In the genomic region with DNA sequence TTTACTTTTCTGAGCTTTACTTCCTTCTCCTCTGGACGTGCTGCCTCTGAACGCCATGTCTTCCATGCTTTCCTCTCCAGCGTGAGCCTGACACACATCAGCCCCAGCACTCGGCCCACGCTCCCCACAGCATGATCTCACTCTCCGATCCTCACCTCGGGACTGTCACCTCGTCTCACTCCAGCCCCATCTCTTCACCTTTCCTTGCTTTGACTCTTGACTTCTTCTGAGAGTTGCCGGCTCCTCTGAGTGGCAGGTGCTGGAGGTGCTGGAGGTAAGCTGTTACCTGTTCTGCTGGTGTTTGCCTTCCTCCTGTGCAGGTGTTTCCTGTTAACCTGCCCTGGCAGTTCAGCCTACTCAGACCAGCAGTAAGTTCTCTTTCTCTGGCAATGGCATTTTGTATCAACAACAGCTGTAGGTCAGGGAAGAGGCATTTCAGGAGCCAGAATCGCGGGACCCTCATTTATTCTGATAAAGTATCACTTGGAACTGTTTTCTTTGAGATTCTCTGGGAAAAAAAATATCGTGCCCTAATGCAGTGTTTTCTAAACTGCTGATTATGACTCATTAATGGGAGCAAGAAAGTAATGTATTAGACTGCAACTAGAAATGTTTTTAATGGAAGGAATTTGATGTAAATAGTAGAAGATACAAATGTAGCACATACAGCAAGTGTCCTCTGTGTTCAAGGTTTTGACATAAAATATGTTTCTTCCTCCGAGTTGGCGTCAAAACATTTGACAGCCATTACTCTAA, we compare ENCODE assay signal across 8 cellular contexts.
DNase-seq lines count a peak whose midpoint lies in the region; ATAC-seq and TF ChIP-seq lines count a peak whose summit lies in the region.

No MANE protein-coding gene starts in this region.

- H3K27me3 Mint-ChIP-seq in activated CD4-positive, alpha-beta T cell treated with anti-CD3 and anti-CD28 coated beads for 36 hours = no peaks in the 10 kb centered on the region
- H3K27me3 Mint-ChIP-seq in stimulated activated memory B cell treated with anti-CD40 and anti-IgM and Interleukin-4, amounts not matched to agents 10 μg/mL and 1 μg/mL and 100 μg/mL, for 72 hours = no peaks in the 10 kb centered on the region

- no peaks in the 10 kb centered on the region for H3K9me3 Mint-ChIP-seq in activated CD4-positive, alpha-beta T cell treated with anti-CD3 and anti-CD28 coated beads for 36 hours (ENCODE audit: low read depth)
- no peaks in the 10 kb centered on the region for H3K9me3 Mint-ChIP-seq in stimulated activated memory B cell treated with anti-CD40 and anti-IgM and Interleukin-4, amounts not matched to agents 10 μg/mL and 1 μg/mL and 100 μg/mL, for 72 hours

- CTCF ChIA-PET in activated CD4-positive, alpha-beta T cell treated with anti-CD3 and anti-CD28 coated beads for 36 hours (lab: Charles Lee) = interaction anchor here (0.8 to 0.9 kb wide), 2 partner anchors 17 to 617 kb away, joined by 3 to 5 read pairs; no protein-coding TSS in a partner anchor

- intact Hi-C loops in activated CD4-positive, alpha-beta T cell treated with anti-CD3 and anti-CD28 coated beads for 36 hours (cut with DNase I, micrococcal nuclease) = no loop called here

- peak overlapping the region; percentile 68 for H3K27ac Mint-ChIP-seq in activated CD4-positive, alpha-beta T cell treated with anti-CD3 and anti-CD28 coated beads for 36 hours
- peak overlapping the region; percentile 55 for H3K27ac Mint-ChIP-seq in stimulated activated memory B cell treated with anti-CD40 and anti-IgM and Interleukin-4, amounts not matched to agents 10 μg/mL and 1 μg/mL and 100 μg/mL, for 72 hours

- POLR2A ChIA-PET in activated CD4-positive, alpha-beta T cell treated with anti-CD3 and anti-CD28 coated beads for 36 hours (lab: Charles Lee) = interaction anchor here (1.5 kb wide), 1 partner anchor 21 kb away, joined by 3 read pairs; no protein-coding TSS in a partner anchor

- peak; percentile 73 for ATAC-seq in activated CD4-positive, alpha-beta T cell treated with anti-CD3 and anti-CD28 coated beads for 36 hours
- ATAC-seq in stimulated activated memory B cell treated with anti-CD40 and anti-IgM and Interleukin-4, amounts not matched to agents 10 μg/mL and 1 μg/mL and 100 μg/mL, for 72 hours = peak; percentile 81

- peak overlapping the region; percentile 17 for H3K4me3 Mint-ChIP-seq in activated CD4-positive, alpha-beta T cell treated with anti-CD3 and anti-CD28 coated beads for 36 hours
- peak overlapping the region; percentile 49 for H3K4me3 Mint-ChIP-seq in stimulated activated memory B cell treated with anti-CD40 and anti-IgM and Interleukin-4, amounts not matched to agents 10 μg/mL and 1 μg/mL and 100 μg/mL, for 72 hours

- DNase-seq in activated CD4-positive, alpha-beta T cell treated with anti-CD3 and anti-CD28 coated beads for 36 hours = peak; percentile 71
- no peak for DNase-seq in activated CD4-positive, alpha-beta T cell treated with anti-CD3 and anti-CD28 coated beads, Interleukin-2, amount 50 U/mL, for 1 hour
- DNase-seq in NCI-H526 treated with DMSO at 0.1 percent for 48 hours (lab: John Stamatoyannopoulos, UW) (peak; percentile 21), fibroblast of mammary gland (ENCODE audit: low read depth) (peak; percentile 13), hypothalamus (lab: John Stamatoyannopoulos, UW) (no peak), T-helper 2 cell (no peak), kidney glomerular epithelial cell (lab: John Stamatoyannopoulos, UW) (no peak)

- TF ChIP-seq CTCF in fibroblast of mammary gland (conservative IDR thresholded peaks at IDR 0.05; ENCODE audit: control insufficient read depth, insufficient read depth, low read depth, low read length) = no peak

- no peaks in the 10 kb centered on the region for H3K36me3 Mint-ChIP-seq in activated CD4-positive, alpha-beta T cell treated with anti-CD3 and anti-CD28 coated beads for 36 hours (ENCODE audit: low read depth)
- peaks cover 17% of the 10 kb centered on the region for H3K36me3 Mint-ChIP-seq in stimulated activated memory B cell treated with anti-CD40 and anti-IgM and Interleukin-4, amounts not matched to agents 10 μg/mL and 1 μg/mL and 100 μg/mL, for 72 hours

- no peak overlapping the region for H3K4me3 ChIP-seq in fibroblast of mammary gland (ENCODE audit: control insufficient read depth, low read depth, low read length)

- peaks cover 81% of the 10 kb centered on the region for H3K4me1 Mint-ChIP-seq in activated CD4-positive, alpha-beta T cell treated with anti-CD3 and anti-CD28 coated beads for 36 hours
- H3K4me1 Mint-ChIP-seq in stimulated activated memory B cell treated with anti-CD40 and anti-IgM and Interleukin-4, amounts not matched to agents 10 μg/mL and 1 μg/mL and 100 μg/mL, for 72 hours = peaks cover 76% of the 10 kb centered on the region

Comparison
In these comparisons a context has a peak if more than half of its experiments do, and no peak if none do; other contexts are left out.
1. DNase-seq: peak in activated CD4-positive, alpha-beta T cell treated with anti-CD3 and anti-CD28 coated beads for 36 hours (single experiment), NCI-H526 treated with DMSO at 0.1 percent for 48 hours (single experiment) and fibroblast of mammary gland (single experiment); none in activated CD4-positive, alpha-beta T cell treated with anti-CD3 and anti-CD28 coated beads, Interleukin-2, amount 50 U/mL, for 1 hour (single experiment), hypothalamus (0 of 51), T-helper 2 cell (0 of 5) and kidney glomerular epithelial cell (single experiment).